1 cellular context compared by ENCODE assay signal in the genomic region with DNA sequence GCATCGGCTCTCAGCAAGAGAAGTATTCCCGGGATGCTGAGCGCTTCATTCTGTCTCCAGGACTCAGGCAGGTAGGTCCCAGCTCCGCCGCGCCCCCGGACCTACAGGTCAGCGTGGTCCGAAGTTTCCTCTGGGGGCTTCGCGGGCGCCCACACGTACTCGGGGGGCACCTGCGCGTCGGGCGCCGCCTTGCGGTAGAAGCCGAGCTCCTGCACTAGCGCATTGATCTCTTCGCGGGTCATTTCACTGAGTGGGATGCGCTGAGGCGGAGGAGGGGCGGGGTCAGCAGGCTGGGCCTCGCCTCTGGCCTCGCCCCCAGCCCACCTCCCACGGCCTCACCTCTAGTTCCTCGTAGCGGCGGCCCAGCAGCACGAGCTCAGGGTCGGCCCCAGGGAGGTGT.
TF ChIP-seq lines count a peak whose summit lies in the region.

No MANE protein-coding gene starts in this region.

TF ChIP-seq in WTC11, 78 proteins besides CTCF, POLR2A, EP300 and RAD21 (continued from another document):
- TF ChIP-seq, protein P1, sequence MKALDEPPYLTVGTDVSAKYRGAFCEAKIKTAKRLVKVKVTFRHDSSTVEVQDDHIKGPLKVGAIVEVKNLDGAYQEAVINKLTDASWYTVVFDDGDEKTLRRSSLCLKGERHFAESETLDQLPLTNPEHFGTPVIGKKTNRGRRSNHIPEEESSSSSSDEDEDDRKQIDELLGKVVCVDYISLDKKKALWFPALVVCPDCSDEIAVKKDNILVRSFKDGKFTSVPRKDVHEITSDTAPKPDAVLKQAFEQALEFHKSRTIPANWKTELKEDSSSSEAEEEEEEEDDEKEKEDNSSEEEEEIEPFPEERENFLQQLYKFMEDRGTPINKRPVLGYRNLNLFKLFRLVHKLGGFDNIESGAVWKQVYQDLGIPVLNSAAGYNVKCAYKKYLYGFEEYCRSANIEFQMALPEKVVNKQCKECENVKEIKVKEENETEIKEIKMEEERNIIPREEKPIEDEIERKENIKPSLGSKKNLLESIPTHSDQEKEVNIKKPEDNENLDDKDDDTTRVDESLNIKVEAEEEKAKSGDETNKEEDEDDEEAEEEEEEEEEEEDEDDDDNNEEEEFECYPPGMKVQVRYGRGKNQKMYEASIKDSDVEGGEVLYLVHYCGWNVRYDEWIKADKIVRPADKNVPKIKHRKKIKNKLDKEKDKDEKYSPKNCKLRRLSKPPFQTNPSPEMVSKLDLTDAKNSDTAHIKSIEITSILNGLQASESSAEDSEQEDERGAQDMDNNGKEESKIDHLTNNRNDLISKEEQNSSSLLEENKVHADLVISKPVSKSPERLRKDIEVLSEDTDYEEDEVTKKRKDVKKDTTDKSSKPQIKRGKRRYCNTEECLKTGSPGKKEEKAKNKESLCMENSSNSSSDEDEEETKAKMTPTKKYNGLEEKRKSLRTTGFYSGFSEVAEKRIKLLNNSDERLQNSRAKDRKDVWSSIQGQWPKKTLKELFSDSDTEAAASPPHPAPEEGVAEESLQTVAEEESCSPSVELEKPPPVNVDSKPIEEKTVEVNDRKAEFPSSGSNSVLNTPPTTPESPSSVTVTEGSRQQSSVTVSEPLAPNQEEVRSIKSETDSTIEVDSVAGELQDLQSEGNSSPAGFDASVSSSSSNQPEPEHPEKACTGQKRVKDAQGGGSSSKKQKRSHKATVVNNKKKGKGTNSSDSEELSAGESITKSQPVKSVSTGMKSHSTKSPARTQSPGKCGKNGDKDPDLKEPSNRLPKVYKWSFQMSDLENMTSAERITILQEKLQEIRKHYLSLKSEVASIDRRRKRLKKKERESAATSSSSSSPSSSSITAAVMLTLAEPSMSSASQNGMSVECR (CRISPR knock-in tag; IDR thresholded peaks at IDR 0.05; ENCODE audit: borderline replicate concordance), result no peak
- TF ChIP-seq, protein P2, sequence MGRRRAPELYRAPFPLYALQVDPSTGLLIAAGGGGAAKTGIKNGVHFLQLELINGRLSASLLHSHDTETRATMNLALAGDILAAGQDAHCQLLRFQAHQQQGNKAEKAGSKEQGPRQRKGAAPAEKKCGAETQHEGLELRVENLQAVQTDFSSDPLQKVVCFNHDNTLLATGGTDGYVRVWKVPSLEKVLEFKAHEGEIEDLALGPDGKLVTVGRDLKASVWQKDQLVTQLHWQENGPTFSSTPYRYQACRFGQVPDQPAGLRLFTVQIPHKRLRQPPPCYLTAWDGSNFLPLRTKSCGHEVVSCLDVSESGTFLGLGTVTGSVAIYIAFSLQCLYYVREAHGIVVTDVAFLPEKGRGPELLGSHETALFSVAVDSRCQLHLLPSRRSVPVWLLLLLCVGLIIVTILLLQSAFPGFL (CRISPR knock-in tag; IDR thresholded peaks at IDR 0.05; ENCODE audit: borderline replicate concordance), result no peak
- TF ChIP-seq, protein P3, sequence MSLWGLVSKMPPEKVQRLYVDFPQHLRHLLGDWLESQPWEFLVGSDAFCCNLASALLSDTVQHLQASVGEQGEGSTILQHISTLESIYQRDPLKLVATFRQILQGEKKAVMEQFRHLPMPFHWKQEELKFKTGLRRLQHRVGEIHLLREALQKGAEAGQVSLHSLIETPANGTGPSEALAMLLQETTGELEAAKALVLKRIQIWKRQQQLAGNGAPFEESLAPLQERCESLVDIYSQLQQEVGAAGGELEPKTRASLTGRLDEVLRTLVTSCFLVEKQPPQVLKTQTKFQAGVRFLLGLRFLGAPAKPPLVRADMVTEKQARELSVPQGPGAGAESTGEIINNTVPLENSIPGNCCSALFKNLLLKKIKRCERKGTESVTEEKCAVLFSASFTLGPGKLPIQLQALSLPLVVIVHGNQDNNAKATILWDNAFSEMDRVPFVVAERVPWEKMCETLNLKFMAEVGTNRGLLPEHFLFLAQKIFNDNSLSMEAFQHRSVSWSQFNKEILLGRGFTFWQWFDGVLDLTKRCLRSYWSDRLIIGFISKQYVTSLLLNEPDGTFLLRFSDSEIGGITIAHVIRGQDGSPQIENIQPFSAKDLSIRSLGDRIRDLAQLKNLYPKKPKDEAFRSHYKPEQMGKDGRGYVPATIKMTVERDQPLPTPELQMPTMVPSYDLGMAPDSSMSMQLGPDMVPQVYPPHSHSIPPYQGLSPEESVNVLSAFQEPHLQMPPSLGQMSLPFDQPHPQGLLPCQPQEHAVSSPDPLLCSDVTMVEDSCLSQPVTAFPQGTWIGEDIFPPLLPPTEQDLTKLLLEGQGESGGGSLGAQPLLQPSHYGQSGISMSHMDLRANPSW (CRISPR knock-in tag; conservative IDR thresholded peaks at IDR 0.05; ENCODE audit: low read depth), result no peak
- TF ChIP-seq SOX15 (CRISPR knock-in tag; IDR thresholded peaks at IDR 0.05) (no peak), ETV6 (CRISPR knock-in tag; IDR thresholded peaks at IDR 0.05) (0 out of 2 replicates have a peak, but pooled peaks have one; percentile 45), ZBTB21 (CRISPR knock-in tag; IDR thresholded peaks at IDR 0.05; ENCODE audit: borderline replicate concordance) (no peak), IRF2 (CRISPR knock-in tag; IDR thresholded peaks at IDR 0.05; ENCODE audit: borderline replicate concordance, low read depth) (no peak), PRRX2 (CRISPR knock-in tag; IDR thresholded peaks at IDR 0.05) (no peak), NFYB (CRISPR knock-in tag; conservative IDR thresholded peaks at IDR 0.05; ENCODE audit: low read depth) (no peak), TEAD4 (CRISPR knock-in tag; IDR thresholded peaks at IDR 0.05) (no peak), ZNF219 (CRISPR knock-in tag; IDR thresholded peaks at IDR 0.05; ENCODE audit: borderline replicate concordance) (no peak), TEAD1 (CRISPR knock-in tag; IDR thresholded peaks at IDR 0.05) (no peak), SMAD4 (CRISPR knock-in tag; IDR thresholded peaks at IDR 0.05) (no peak), CBFB (CRISPR knock-in tag; IDR thresholded peaks at IDR 0.05; ENCODE audit: low read depth) (0 out of 2 replicates have a peak, but pooled peaks have one; percentile 37), GABPB1 (CRISPR knock-in tag; IDR thresholded peaks at IDR 0.05) (no peak), ATF1 (CRISPR knock-in tag; IDR thresholded peaks at IDR 0.05) (no peak), CREB1 (CRISPR knock-in tag; IDR thresholded peaks at IDR 0.05) (no peak), ZNF416 (CRISPR knock-in tag; IDR thresholded peaks at IDR 0.05) (no peak)
- TF ChIP-seq, protein P4, sequence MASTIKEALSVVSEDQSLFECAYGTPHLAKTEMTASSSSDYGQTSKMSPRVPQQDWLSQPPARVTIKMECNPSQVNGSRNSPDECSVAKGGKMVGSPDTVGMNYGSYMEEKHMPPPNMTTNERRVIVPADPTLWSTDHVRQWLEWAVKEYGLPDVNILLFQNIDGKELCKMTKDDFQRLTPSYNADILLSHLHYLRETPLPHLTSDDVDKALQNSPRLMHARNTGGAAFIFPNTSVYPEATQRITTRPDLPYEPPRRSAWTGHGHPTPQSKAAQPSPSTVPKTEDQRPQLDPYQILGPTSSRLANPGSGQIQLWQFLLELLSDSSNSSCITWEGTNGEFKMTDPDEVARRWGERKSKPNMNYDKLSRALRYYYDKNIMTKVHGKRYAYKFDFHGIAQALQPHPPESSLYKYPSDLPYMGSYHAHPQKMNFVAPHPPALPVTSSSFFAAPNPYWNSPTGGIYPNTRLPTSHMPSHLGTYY (CRISPR knock-in tag; IDR thresholded peaks at IDR 0.05), result 0 out of 2 replicates have a peak, but pooled peaks have one; percentile 52
- TF ChIP-seq, protein P5, sequence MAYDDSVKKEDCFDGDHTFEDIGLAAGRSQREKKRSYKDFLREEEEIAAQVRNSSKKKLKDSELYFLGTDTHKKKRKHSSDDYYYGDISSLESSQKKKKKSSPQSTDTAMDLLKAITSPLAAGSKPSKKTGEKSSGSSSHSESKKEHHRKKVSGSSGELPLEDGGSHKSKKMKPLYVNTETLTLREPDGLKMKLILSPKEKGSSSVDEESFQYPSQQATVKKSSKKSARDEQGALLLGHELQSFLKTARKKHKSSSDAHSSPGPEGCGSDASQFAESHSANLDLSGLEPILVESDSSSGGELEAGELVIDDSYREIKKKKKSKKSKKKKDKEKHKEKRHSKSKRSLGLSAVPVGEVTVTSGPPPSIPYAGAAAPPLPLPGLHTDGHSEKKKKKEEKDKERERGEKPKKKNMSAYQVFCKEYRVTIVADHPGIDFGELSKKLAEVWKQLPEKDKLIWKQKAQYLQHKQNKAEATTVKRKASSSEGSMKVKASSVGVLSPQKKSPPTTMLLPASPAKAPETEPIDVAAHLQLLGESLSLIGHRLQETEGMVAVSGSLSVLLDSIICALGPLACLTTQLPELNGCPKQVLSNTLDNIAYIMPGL (CRISPR knock-in tag; IDR thresholded peaks at IDR 0.05), result peak; percentile 75; the same call in 1 of the 2 replicates
- TF ChIP-seq, protein P6, sequence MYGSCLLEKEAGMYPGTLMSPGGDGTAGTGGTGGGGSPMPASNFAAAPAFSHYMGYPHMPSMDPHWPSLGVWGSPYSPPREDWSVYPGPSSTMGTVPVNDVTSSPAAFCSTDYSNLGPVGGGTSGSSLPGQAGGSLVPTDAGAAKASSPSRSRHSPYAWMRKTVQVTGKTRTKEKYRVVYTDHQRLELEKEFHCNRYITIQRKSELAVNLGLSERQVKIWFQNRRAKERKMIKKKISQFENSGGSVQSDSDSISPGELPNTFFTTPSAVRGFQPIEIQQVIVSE (CRISPR knock-in tag; IDR thresholded peaks at IDR 0.05; ENCODE audit: borderline replicate concordance), result no peak
- TF ChIP-seq, protein P7, sequence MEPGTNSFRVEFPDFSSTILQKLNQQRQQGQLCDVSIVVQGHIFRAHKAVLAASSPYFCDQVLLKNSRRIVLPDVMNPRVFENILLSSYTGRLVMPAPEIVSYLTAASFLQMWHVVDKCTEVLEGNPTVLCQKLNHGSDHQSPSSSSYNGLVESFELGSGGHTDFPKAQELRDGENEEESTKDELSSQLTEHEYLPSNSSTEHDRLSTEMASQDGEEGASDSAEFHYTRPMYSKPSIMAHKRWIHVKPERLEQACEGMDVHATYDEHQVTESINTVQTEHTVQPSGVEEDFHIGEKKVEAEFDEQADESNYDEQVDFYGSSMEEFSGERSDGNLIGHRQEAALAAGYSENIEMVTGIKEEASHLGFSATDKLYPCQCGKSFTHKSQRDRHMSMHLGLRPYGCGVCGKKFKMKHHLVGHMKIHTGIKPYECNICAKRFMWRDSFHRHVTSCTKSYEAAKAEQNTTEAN (CRISPR knock-in tag; IDR thresholded peaks at IDR 0.05), result no peak
- TF ChIP-seq, protein P8, sequence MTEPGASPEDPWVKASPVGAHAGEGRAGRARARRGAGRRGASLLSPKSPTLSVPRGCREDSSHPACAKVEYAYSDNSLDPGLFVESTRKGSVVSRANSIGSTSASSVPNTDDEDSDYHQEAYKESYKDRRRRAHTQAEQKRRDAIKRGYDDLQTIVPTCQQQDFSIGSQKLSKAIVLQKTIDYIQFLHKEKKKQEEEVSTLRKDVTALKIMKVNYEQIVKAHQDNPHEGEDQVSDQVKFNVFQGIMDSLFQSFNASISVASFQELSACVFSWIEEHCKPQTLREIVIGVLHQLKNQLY (CRISPR knock-in tag; IDR thresholded peaks at IDR 0.05), result no peak
- TF ChIP-seq, protein P9, sequence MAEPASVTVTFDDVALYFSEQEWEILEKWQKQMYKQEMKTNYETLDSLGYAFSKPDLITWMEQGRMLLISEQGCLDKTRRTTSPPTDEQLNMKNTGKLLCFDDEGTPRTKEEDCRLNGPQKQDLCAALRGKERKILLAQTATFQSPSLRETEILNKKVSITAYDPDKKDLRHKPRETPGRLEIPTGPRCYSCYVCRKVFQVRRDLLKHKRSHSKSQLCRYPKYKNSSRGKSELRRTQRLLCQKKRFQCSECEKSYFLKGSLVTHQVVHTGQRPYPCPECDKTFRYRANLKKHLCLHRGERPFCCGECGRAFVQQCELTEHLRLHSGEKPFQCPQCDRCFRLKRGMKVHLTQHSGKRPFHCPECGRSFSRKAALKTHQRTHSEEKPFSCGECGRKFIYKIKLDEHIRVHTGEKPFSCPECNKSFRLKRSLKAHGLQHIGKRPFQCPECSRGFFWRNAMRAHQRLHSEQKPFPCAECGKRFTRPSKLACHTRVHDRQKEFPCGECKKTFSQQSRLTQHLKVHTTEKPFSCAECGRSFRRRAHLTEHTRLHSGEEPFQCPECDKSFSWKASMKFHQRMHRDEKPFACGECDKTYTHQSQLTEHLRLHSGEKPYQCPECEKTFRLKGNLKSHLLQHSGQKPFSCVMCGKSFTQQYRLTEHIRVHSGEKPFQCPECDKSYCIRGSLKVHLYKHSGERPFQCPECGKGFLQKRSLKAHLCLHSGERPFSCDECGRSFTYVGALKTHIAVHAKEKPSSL (CRISPR knock-in tag; conservative IDR thresholded peaks at IDR 0.05), result no peak
- TF ChIP-seq, protein P10, sequence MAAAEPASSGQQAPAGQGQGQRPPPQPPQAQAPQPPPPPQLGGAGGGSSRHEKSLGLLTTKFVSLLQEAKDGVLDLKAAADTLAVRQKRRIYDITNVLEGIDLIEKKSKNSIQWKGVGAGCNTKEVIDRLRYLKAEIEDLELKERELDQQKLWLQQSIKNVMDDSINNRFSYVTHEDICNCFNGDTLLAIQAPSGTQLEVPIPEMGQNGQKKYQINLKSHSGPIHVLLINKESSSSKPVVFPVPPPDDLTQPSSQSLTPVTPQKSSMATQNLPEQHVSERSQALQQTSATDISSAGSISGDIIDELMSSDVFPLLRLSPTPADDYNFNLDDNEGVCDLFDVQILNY (CRISPR knock-in tag; IDR thresholded peaks at IDR 0.05), result peak; percentile 74; the same call in 1 of the 2 replicates
- TF ChIP-seq, protein P11, sequence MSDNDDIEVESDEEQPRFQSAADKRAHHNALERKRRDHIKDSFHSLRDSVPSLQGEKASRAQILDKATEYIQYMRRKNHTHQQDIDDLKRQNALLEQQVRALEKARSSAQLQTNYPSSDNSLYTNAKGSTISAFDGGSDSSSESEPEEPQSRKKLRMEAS (CRISPR knock-in tag; IDR thresholded peaks at IDR 0.05), result peak; percentile 63; the same call in 1 of the 2 replicates
- TF ChIP-seq, protein P12, sequence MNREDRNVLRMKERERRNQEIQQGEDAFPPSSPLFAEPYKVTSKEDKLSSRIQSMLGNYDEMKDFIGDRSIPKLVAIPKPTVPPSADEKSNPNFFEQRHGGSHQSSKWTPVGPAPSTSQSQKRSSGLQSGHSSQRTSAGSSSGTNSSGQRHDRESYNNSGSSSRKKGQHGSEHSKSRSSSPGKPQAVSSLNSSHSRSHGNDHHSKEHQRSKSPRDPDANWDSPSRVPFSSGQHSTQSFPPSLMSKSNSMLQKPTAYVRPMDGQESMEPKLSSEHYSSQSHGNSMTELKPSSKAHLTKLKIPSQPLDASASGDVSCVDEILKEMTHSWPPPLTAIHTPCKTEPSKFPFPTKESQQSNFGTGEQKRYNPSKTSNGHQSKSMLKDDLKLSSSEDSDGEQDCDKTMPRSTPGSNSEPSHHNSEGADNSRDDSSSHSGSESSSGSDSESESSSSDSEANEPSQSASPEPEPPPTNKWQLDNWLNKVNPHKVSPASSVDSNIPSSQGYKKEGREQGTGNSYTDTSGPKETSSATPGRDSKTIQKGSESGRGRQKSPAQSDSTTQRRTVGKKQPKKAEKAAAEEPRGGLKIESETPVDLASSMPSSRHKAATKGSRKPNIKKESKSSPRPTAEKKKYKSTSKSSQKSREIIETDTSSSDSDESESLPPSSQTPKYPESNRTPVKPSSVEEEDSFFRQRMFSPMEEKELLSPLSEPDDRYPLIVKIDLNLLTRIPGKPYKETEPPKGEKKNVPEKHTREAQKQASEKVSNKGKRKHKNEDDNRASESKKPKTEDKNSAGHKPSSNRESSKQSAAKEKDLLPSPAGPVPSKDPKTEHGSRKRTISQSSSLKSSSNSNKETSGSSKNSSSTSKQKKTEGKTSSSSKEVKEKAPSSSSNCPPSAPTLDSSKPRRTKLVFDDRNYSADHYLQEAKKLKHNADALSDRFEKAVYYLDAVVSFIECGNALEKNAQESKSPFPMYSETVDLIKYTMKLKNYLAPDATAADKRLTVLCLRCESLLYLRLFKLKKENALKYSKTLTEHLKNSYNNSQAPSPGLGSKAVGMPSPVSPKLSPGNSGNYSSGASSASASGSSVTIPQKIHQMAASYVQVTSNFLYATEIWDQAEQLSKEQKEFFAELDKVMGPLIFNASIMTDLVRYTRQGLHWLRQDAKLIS (CRISPR knock-in tag; IDR thresholded peaks at IDR 0.05; ENCODE audit: borderline replicate concordance), result no peak
